Comparison of ENCODE assay signal across 8 cellular contexts in genomic region chr2:169141713-169142352, GRCh38.
DNase-seq lines count a peak whose midpoint lies in the region; ATAC-seq and TF ChIP-seq lines count a peak whose summit lies in the region.

No MANE protein-coding gene starts in this region.

- TF ChIP-seq CTCF in LNCAP (IDR thresholded peaks at IDR 0.05) (peak; percentile 74), ascending aorta (IDR thresholded peaks at IDR 0.05) (peak; percentile 16 to 44 (median 41))

- H3K27ac Mint-ChIP-seq in CD4-positive, alpha-beta memory T cell: no peak overlapping the region

- intact Hi-C loops in CD4-positive, alpha-beta memory T cell (cut with micrococcal nuclease): loop anchor here (1.0 kb wide), 2 partner anchors 33 to 181 kb away; no protein-coding TSS in a partner anchor
- intact Hi-C loops in ascending aorta (cut with DNase I): no loop called here

- H3K27me3 ChIP-seq in CD4-positive, alpha-beta memory T cell (ENCODE audit: insufficient read depth, low read length): no peaks in the 10 kb centered on the region
- H3K27me3 ChIP-seq in ascending aorta: no peaks in the 10 kb centered on the region

- H3K36me3 Mint-ChIP-seq in CD4-positive, alpha-beta memory T cell: no peaks in the 10 kb centered on the region

- peak; percentile 68 for ATAC-seq in GM19463 (IDR thresholded peaks at IDR 0.05; ENCODE audit: unreplicated experiment)

- no peaks in the 10 kb centered on the region for H3K9me3 ChIP-seq in CD4-positive, alpha-beta memory T cell (ENCODE audit: control insufficient read depth in 1 of 2, low read length in 2 of 2)
- H3K9me3 ChIP-seq in ascending aorta: no peaks in the 10 kb centered on the region

- H3K4me3 ChIP-seq in CD4-positive, alpha-beta memory T cell (ENCODE audit: low read length in 2 of 2): no peak overlapping the region
- H3K4me3 ChIP-seq in ascending aorta: no peak overlapping the region

- H3K27ac ChIP-seq in CD4-positive, alpha-beta memory T cell (ENCODE audit: low read depth, low read length): no peak overlapping the region
- no peak overlapping the region for H3K27ac ChIP-seq in ascending aorta

- no peaks in the 10 kb centered on the region for H3K36me3 ChIP-seq in CD4-positive, alpha-beta memory T cell (ENCODE audit: insufficient read depth, low read length)
- no peaks in the 10 kb centered on the region for H3K36me3 ChIP-seq in ascending aorta

- no peaks in the 10 kb centered on the region for H3K9me3 Mint-ChIP-seq in CD4-positive, alpha-beta memory T cell

- POLR2A ChIA-PET in CD4-positive, alpha-beta memory T cell (lab: Charles Lee; ENCODE audit: partially characterized antibody): interaction anchor here (2.9 kb wide), 1 partner anchor 33 kb away, joined by 14 read pairs; no protein-coding TSS in a partner anchor

- peak; percentile 41 to 63 (median 54) for DNase-seq in CD4-positive, alpha-beta memory T cell
- DNase-seq in T-helper 1 cell: peak; percentile 13 to 59 (median 34)
- DNase-seq in ascending aorta (ENCODE audit: low spot score in 2 of 2): peak in 1 of 2 donors; percentile 72
- peak; percentile 47 for DNase-seq in iPS DF 19.7 (ENCODE audit: low read depth, low spot score)
- DNase-seq in stimulated activated CD4-positive, alpha-beta T cell treated with anti-CD3 and anti-CD28 coated beads, Interleukin-15, amount 100 ng/mL, for 24 hours: peak; percentile 74
- DNase-seq in ureter (ENCODE audit: low spot score): no peak

- no peak overlapping the region for H3K4me3 Mint-ChIP-seq in CD4-positive, alpha-beta memory T cell

- H3K4me1 Mint-ChIP-seq in CD4-positive, alpha-beta memory T cell: peaks cover 0 to 3% (median 0%) of the 10 kb centered on the region in 4 donors

- CTCF ChIA-PET in CD4-positive, alpha-beta memory T cell (lab: Charles Lee; ENCODE audit: partially characterized antibody): interaction anchor here (0.8 to 7.9 kb wide), 16 partner anchors 9 to 202 kb away, joined by 3 to 423 read pairs (median 6); no protein-coding TSS in a partner anchor

- no peaks in the 10 kb centered on the region for H3K27me3 Mint-ChIP-seq in CD4-positive, alpha-beta memory T cell

- H3K4me1 ChIP-seq in CD4-positive, alpha-beta memory T cell (ENCODE audit: insufficient read depth, low read length): no peaks in the 10 kb centered on the region
- H3K4me1 ChIP-seq in ascending aorta: no peaks in the 10 kb centered on the region
